In the genomic region with DNA sequence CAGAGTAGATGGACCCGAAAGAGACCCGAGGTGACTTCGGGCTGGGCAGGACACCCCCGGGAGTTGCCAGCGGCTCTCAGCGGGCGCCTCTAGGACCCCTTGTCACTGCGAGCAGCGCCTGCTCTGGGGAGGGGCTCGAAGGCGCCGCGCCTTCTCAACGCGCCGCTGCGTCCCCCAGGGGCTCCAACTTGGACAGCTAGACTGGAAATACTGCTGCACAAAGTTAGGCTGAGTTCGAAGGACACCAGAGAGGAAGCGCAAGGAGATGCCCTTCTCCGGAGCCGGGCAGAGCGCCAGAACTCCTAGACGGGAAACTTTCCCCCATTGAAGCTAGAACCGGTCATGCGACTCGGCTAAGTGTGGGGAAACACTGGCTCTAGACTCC, we compare ENCODE assay signal across 9 cellular contexts. TPM values are rescaled to one million over a fixed set of nuclear protein-coding genes. Genes with fewer than 3 reads are reported as not detected.
DNase-seq lines count a peak whose midpoint lies in the region; ATAC-seq and TF ChIP-seq lines count a peak whose summit lies in the region.
"Had no signal": no experiment of that assay in that cellular context is flagged by ENCODE, and none has a peak within 500 bp of the region (broad histone marks: within the 10 kb centered on the region; RNA-seq: fewer than 3 reads in every experiment).

No MANE protein-coding gene starts in this region.

- H3K4me3 ChIP-seq in right lobe of liver (no peak overlapping the region), transverse colon (peak overlapping the region; percentile 20 to 49 (median 28))

- H3K27ac ChIP-seq in right lobe of liver: no peak overlapping the region
- no peak overlapping the region for H3K27ac ChIP-seq in transverse colon

- in situ Hi-C loops in transverse colon (cut with MboI; ENCODE audit: low pct_ligation_motif_present in 1 of 4, low pct_unique_long_range_greater_than_20kb in 1 of 4, low sequenced_read_pairs in 3 of 4): no loop called here

- no peaks in the 10 kb centered on the region for H3K9me3 ChIP-seq in right lobe of liver
- H3K9me3 ChIP-seq in transverse colon: no peaks in the 10 kb centered on the region

- peak; percentile 51 for DNase-seq in activated CD8-positive, alpha-beta memory T cell treated with anti-CD3 and anti-CD28 coated beads for 24 hours
- DNase-seq in activated CD8-positive, alpha-beta memory T cell treated with anti-CD3 and anti-CD28 coated beads, Interleukin-2, amount 10 ng/mL, durations not matched to agents 7 days and 5 days: no peak
- peak; percentile 21 for DNase-seq in dermis blood vessel endothelial cell
- DNase-seq in right lobe of liver: peak; percentile 31 to 50 (median 44)
- peak; percentile 13 for DNase-seq in transverse colon
- DNase-seq in activated CD4-positive, CD25-positive, alpha-beta regulatory T cell (lab: John Stamatoyannopoulos, UW): no peak
- no peak for DNase-seq in activated CD4-positive, alpha-beta T cell treated with anti-CD3 and anti-CD28 coated beads, Interleukin-2, amount 10 ng/mL, durations not matched to agents 7 days and 5 days
- DNase-seq: NCI-H2029 had no signal

- H3K4me1 ChIP-seq in right lobe of liver (no peaks in the 10 kb centered on the region), transverse colon (peaks cover 0 to 10% (median 0%) of the 10 kb centered on the region in 4 donors)

- H3K9me3 Mint-ChIP-seq in activated CD8-positive, alpha-beta memory T cell treated with anti-CD3 and anti-CD28 coated beads, Interleukin-2, amount 10 ng/mL, durations not matched to agents 7 days and 5 days (ENCODE audit: low read depth): peaks cover 1% of the 10 kb centered on the region
- H3K9me3 Mint-ChIP-seq in activated CD4-positive, alpha-beta T cell treated with anti-CD3 and anti-CD28 coated beads, Interleukin-2, amount 10 ng/mL, durations not matched to agents 7 days and 5 days: peaks cover 5% of the 10 kb centered on the region

- CTCF ChIA-PET in activated CD8-positive, alpha-beta memory T cell treated with anti-CD3 and anti-CD28 coated beads, Interleukin-2, amount 10 ng/mL, durations not matched to agents 7 days and 5 days (lab: Charles Lee): no interaction called here
- CTCF ChIA-PET in activated CD4-positive, alpha-beta T cell treated with anti-CD3 and anti-CD28 coated beads, Interleukin-2, amount 10 ng/mL, durations not matched to agents 7 days and 5 days (lab: Charles Lee): no interaction called here

- H3K36me3 ChIP-seq in right lobe of liver: no peaks in the 10 kb centered on the region
- H3K36me3 ChIP-seq in transverse colon: no peaks in the 10 kb centered on the region

- no peaks in the 10 kb centered on the region for H3K4me1 Mint-ChIP-seq in activated CD8-positive, alpha-beta memory T cell treated with anti-CD3 and anti-CD28 coated beads, Interleukin-2, amount 10 ng/mL, durations not matched to agents 7 days and 5 days
- H3K4me1 Mint-ChIP-seq in activated CD4-positive, alpha-beta T cell treated with anti-CD3 and anti-CD28 coated beads, Interleukin-2, amount 10 ng/mL, durations not matched to agents 7 days and 5 days: peaks cover 3% of the 10 kb centered on the region

- POLR2A ChIA-PET in activated CD4-positive, alpha-beta T cell treated with anti-CD3 and anti-CD28 coated beads, Interleukin-2, amount 10 ng/mL, durations not matched to agents 7 days and 5 days (lab: Charles Lee): no interaction called here

- peaks cover 17% of the 10 kb centered on the region for H3K27me3 Mint-ChIP-seq in activated CD8-positive, alpha-beta memory T cell treated with anti-CD3 and anti-CD28 coated beads, Interleukin-2, amount 10 ng/mL, durations not matched to agents 7 days and 5 days
- peaks cover 26% of the 10 kb centered on the region for H3K27me3 Mint-ChIP-seq in activated CD4-positive, alpha-beta T cell treated with anti-CD3 and anti-CD28 coated beads, Interleukin-2, amount 10 ng/mL, durations not matched to agents 7 days and 5 days

- no peak overlapping the region for H3K4me3 Mint-ChIP-seq in activated CD8-positive, alpha-beta memory T cell treated with anti-CD3 and anti-CD28 coated beads, Interleukin-2, amount 10 ng/mL, durations not matched to agents 7 days and 5 days
- H3K4me3 Mint-ChIP-seq in activated CD4-positive, alpha-beta T cell treated with anti-CD3 and anti-CD28 coated beads, Interleukin-2, amount 10 ng/mL, durations not matched to agents 7 days and 5 days: no peak overlapping the region

- no peaks in the 10 kb centered on the region for H3K27me3 ChIP-seq in right lobe of liver
- peaks cover 31% of the 10 kb centered on the region for H3K27me3 ChIP-seq in transverse colon

- H3K27ac Mint-ChIP-seq in activated CD8-positive, alpha-beta memory T cell treated with anti-CD3 and anti-CD28 coated beads, Interleukin-2, amount 10 ng/mL, durations not matched to agents 7 days and 5 days: no peak overlapping the region
- no peak overlapping the region for H3K27ac Mint-ChIP-seq in activated CD4-positive, alpha-beta T cell treated with anti-CD3 and anti-CD28 coated beads, Interleukin-2, amount 10 ng/mL, durations not matched to agents 7 days and 5 days

- WGBS in right lobe of liver (ENCODE audit: insufficient coverage, low coverage, low lambda C conversion rate, missing lambda C conversion rate): 3% methylated on average over 8 of the region's 26 CpGs
- 6% methylated on average over 12 of the region's 26 CpGs; no CpG with 5 or more reads in 1 of the 2 donors for WGBS in transverse colon (ENCODE audit: low coverage in 1 of 2), 2 donors

- H3K36me3 Mint-ChIP-seq in activated CD8-positive, alpha-beta memory T cell treated with anti-CD3 and anti-CD28 coated beads, Interleukin-2, amount 10 ng/mL, durations not matched to agents 7 days and 5 days: no peaks in the 10 kb centered on the region
- H3K36me3 Mint-ChIP-seq in activated CD4-positive, alpha-beta T cell treated with anti-CD3 and anti-CD28 coated beads, Interleukin-2, amount 10 ng/mL, durations not matched to agents 7 days and 5 days (ENCODE audit: low read depth): no peaks in the 10 kb centered on the region

- no peak for TF ChIP-seq EP300 in transverse colon (IDR thresholded peaks at IDR 0.05; ENCODE audit: low read depth)

- intact Hi-C loops in right lobe of liver (cut with DNase I) (no loop called here), transverse colon (cut with DNase I; ENCODE audit: low total_unique reads) (no loop called here)

- TF ChIP-seq POLR2A in right lobe of liver (IDR thresholded peaks at IDR 0.05): no peak
- no peak for TF ChIP-seq POLR2A in transverse colon (IDR thresholded peaks at IDR 0.05)

- TF ChIP-seq CTCF in right lobe of liver (IDR thresholded peaks at IDR 0.05): no peak
- TF ChIP-seq CTCF in transverse colon (IDR thresholded peaks at IDR 0.05): no peak

- no peak for ATAC-seq in activated CD8-positive, alpha-beta memory T cell treated with anti-CD3 and anti-CD28 coated beads, Interleukin-2, amount 10 ng/mL, durations not matched to agents 7 days and 5 days
- ATAC-seq in right lobe of liver: peak; percentile 28 to 42 (median 35)
- no peak for ATAC-seq in HG03378 (IDR thresholded peaks at IDR 0.05; ENCODE audit: unreplicated experiment)

RNA-seq across cellular contexts. Expression of a gene that starts 0.5 kb away (rescaled TPM):
- not detected for total RNA-seq in activated CD8-positive, alpha-beta memory T cell treated with anti-CD3 and anti-CD28 coated beads, Interleukin-2, amount 10 ng/mL, durations not matched to agents 7 days and 5 days
- total RNA-seq in dermis blood vessel endothelial cell (not detected in 2 replicates), right lobe of liver (not detected), transverse colon (1 to 10 TPM in 2 of 4 donors, not detected in 2; 2.5 TPM)
- total RNA-seq in activated CD4-positive, alpha-beta T cell treated with anti-CD3 and anti-CD28 coated beads, Interleukin-2, amount 10 ng/mL, durations not matched to agents 7 days and 5 days: not detected

Comparison
In these comparisons a context has a peak if more than half of its experiments do, and no peak if none do; other contexts are left out.
1. DNase-seq: peak in activated CD8-positive, alpha-beta memory T cell treated with anti-CD3 and anti-CD28 coated beads for 24 hours (single experiment), dermis blood vessel endothelial cell (single experiment), right lobe of liver (3 of 3) and transverse colon (single experiment); none in activated CD8-positive, alpha-beta memory T cell treated with anti-CD3 and anti-CD28 coated beads, Interleukin-2, amount 10 ng/mL, durations not matched to agents 7 days and 5 days (single experiment), activated CD4-positive, CD25-positive, alpha-beta regulatory T cell (0 of 4) and activated CD4-positive, alpha-beta T cell treated with anti-CD3 and anti-CD28 coated beads, Interleukin-2, amount 10 ng/mL, durations not matched to agents 7 days and 5 days (single experiment).
2. ATAC-seq: peak in right lobe of liver (4 of 4); none in activated CD8-positive, alpha-beta memory T cell treated with anti-CD3 and anti-CD28 coated beads, Interleukin-2, amount 10 ng/mL, durations not matched to agents 7 days and 5 days (single experiment) and HG03378 (single experiment).
3. H3K4me3 ChIP-seq: peak in transverse colon (4 of 4); none in right lobe of liver (0 of 3).